Comparison of ENCODE assay signal across 2 cellular contexts in the genomic region with DNA sequence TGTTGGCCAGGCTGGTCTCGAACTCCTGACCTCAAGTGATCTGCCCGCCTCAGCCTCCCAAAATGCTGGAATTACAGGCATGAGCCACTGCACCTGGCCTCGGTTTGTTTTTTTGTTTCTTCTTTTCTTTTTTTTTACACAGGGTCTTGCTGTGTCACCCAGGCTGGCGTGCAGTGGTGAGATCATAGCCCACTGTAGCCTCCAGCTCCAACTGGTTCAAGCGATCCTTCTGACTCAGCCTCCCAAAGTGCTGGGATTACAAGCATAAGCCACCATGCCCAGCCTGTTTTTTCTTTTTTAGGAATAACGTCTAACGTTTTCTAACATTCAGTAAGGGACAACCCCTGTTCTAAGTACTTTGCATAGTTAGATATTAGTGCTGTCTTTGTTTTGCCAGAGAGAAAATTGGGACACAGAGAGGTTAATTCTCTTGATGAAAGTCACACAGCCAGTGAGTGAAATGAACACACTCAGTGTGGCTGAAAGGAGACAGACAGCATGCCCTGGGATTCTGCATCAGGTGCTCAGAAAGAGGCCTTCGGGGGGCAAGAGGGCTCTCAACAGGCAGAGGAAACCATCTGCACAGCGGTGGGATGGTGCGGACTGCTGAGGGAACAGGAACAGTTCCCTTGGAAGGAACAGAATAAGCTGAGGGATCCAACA.
TF ChIP-seq lines count a peak whose summit lies in the region.

No MANE protein-coding gene starts in this region.

TF ChIP-seq in HepG2, 621 proteins besides CTCF, POLR2A, EP300 and RAD21:
- no peak for TF ChIP-seq HES4 (CRISPR knock-in tag; IDR thresholded peaks at IDR 0.05; ENCODE audit: borderline replicate concordance)
- TF ChIP-seq, protein P1, sequence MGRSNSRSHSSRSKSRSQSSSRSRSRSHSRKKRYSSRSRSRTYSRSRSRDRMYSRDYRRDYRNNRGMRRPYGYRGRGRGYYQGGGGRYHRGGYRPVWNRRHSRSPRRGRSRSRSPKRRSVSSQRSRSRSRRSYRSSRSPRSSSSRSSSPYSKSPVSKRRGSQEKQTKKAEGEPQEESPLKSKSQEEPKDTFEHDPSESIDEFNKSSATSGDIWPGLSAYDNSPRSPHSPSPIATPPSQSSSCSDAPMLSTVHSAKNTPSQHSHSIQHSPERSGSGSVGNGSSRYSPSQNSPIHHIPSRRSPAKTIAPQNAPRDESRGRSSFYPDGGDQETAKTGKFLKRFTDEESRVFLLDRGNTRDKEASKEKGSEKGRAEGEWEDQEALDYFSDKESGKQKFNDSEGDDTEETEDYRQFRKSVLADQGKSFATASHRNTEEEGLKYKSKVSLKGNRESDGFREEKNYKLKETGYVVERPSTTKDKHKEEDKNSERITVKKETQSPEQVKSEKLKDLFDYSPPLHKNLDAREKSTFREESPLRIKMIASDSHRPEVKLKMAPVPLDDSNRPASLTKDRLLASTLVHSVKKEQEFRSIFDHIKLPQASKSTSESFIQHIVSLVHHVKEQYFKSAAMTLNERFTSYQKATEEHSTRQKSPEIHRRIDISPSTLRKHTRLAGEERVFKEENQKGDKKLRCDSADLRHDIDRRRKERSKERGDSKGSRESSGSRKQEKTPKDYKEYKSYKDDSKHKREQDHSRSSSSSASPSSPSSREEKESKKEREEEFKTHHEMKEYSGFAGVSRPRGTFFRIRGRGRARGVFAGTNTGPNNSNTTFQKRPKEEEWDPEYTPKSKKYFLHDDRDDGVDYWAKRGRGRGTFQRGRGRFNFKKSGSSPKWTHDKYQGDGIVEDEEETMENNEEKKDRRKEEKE (IDR thresholded peaks at IDR 0.05): no peak
- no peak for TF ChIP-seq ZNF256 (CRISPR knock-in tag; conservative IDR thresholded peaks at IDR 0.05)
- TF ChIP-seq HNRNPUL1 (IDR thresholded peaks at IDR 0.05; ENCODE audit: low read depth, low read length): no peak
- peak; percentile 88 for TF ChIP-seq ZNF768 (CRISPR knock-in tag; IDR thresholded peaks at IDR 0.05)

TF ChIP-seq in GM12878, 131 proteins besides CTCF, POLR2A, EP300 and RAD21:
- TF ChIP-seq SMAD1 (IDR thresholded peaks at IDR 0.05; ENCODE audit: low read depth, partially characterized antibody) (no peak), SMARCA5 (IDR thresholded peaks at IDR 0.05) (0 out of 2 replicates have a peak, but pooled peaks have one; percentile 17), ZNF24 (IDR thresholded peaks at IDR 0.05) (no peak)
- TF ChIP-seq, protein P2, sequence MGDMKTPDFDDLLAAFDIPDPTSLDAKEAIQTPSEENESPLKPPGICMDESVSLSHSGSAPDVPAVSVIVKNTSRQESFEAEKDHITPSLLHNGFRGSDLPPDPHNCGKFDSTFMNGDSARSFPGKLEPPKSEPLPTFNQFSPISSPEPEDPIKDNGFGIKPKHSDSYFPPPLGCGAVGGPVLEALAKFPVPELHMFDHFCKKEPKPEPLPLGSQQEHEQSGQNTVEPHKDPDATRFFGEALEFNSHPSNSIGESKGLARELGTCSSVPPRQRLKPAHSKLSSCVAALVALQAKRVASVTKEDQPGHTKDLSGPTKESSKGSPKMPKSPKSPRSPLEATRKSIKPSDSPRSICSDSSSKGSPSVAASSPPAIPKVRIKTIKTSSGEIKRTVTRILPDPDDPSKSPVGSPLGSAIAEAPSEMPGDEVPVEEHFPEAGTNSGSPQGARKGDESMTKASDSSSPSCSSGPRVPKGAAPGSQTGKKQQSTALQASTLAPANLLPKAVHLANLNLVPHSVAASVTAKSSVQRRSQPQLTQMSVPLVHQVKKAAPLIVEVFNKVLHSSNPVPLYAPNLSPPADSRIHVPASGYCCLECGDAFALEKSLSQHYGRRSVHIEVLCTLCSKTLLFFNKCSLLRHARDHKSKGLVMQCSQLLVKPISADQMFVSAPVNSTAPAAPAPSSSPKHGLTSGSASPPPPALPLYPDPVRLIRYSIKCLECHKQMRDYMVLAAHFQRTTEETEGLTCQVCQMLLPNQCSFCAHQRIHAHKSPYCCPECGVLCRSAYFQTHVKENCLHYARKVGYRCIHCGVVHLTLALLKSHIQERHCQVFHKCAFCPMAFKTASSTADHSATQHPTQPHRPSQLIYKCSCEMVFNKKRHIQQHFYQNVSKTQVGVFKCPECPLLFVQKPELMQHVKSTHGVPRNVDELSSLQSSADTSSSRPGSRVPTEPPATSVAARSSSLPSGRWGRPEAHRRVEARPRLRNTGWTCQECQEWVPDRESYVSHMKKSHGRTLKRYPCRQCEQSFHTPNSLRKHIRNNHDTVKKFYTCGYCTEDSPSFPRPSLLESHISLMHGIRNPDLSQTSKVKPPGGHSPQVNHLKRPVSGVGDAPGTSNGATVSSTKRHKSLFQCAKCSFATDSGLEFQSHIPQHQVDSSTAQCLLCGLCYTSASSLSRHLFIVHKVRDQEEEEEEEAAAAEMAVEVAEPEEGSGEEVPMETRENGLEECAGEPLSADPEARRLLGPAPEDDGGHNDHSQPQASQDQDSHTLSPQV (IDR thresholded peaks at IDR 0.05): no peak
